ENCODE assay signal across 1 cellular context in the genomic region with DNA sequence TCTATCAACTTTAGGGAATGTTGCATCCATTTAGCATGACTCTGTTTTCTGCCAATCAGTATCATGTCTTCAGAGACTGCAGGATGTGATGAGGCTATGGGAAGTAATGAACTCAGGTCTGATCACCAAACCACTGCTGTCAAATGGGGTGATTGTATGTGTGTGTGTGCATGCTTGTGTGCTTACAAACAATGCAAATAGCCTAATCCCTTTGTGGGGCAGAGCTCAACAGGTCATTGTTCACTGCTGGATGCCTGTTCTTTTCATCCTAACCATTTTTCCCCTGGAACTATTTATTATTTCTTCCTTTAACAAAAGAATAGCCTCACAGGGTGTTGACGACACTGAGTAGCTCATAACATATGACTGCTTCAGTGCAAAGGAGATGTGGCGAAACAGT.
TF ChIP-seq lines count a peak whose summit lies in the region.

No MANE protein-coding gene starts in this region.

TF ChIP-seq in HepG2, 621 proteins besides CTCF, POLR2A, EP300 and RAD21 (continued from another document):
- TF ChIP-seq, protein P1, sequence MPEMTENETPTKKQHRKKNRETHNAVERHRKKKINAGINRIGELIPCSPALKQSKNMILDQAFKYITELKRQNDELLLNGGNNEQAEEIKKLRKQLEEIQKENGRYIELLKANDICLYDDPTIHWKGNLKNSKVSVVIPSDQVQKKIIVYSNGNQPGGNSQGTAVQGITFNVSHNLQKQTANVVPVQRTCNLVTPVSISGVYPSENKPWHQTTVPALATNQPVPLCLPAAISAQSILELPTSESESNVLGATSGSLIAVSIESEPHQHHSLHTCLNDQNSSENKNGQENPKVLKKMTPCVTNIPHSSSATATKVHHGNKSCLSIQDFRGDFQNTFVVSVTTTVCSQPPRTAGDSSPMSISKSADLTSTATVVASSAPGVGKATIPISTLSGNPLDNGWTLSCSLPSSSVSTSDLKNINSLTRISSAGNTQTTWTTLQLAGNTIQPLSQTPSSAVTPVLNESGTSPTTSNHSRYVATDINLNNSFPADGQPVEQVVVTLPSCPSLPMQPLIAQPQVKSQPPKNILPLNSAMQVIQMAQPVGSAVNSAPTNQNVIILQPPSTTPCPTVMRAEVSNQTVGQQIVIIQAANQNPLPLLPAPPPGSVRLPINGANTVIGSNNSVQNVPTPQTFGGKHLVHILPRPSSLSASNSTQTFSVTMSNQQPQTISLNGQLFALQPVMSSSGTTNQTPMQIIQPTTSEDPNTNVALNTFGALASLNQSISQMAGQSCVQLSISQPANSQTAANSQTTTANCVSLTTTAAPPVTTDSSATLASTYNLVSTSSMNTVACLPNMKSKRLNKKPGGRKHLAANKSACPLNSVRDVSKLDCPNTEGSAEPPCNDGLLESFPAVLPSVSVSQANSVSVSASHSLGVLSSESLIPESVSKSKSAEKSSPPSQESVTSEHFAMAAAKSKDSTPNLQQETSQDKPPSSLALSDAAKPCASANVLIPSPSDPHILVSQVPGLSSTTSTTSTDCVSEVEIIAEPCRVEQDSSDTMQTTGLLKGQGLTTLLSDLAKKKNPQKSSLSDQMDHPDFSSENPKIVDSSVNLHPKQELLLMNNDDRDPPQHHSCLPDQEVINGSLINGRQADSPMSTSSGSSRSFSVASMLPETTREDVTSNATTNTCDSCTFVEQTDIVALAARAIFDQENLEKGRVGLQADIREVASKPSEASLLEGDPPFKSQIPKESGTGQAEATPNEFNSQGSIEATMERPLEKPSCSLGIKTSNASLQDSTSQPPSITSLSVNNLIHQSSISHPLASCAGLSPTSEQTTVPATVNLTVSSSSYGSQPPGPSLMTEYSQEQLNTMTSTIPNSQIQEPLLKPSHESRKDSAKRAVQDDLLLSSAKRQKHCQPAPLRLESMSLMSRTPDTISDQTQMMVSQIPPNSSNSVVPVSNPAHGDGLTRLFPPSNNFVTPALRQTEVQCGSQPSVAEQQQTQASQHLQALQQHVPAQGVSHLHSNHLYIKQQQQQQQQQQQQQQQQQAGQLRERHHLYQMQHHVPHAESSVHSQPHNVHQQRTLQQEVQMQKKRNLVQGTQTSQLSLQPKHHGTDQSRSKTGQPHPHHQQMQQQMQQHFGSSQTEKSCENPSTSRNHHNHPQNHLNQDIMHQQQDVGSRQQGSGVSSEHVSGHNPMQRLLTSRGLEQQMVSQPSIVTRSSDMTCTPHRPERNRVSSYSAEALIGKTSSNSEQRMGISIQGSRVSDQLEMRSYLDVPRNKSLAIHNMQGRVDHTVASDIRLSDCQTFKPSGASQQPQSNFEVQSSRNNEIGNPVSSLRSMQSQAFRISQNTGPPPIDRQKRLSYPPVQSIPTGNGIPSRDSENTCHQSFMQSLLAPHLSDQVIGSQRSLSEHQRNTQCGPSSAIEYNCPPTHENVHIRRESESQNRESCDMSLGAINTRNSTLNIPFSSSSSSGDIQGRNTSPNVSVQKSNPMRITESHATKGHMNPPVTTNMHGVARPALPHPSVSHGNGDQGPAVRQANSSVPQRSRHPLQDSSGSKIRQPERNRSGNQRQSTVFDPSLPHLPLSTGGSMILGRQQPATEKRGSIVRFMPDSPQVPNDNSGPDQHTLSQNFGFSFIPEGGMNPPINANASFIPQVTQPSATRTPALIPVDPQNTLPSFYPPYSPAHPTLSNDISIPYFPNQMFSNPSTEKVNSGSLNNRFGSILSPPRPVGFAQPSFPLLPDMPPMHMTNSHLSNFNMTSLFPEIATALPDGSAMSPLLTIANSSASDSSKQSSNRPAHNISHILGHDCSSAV (CRISPR knock-in tag; IDR thresholded peaks at IDR 0.05; ENCODE audit: borderline replicate concordance), result no peak
- TF ChIP-seq, protein P2, sequence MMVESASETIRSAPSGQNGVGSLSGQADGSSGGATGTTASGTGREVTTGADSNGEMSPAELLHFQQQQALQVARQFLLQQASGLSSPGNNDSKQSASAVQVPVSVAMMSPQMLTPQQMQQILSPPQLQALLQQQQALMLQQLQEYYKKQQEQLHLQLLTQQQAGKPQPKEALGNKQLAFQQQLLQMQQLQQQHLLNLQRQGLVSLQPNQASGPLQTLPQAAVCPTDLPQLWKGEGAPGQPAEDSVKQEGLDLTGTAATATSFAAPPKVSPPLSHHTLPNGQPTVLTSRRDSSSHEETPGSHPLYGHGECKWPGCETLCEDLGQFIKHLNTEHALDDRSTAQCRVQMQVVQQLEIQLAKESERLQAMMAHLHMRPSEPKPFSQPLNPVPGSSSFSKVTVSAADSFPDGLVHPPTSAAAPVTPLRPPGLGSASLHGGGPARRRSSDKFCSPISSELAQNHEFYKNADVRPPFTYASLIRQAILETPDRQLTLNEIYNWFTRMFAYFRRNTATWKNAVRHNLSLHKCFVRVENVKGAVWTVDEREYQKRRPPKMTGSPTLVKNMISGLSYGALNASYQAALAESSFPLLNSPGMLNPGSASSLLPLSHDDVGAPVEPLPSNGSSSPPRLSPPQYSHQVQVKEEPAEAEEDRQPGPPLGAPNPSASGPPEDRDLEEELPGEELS (CRISPR knock-in tag; IDR thresholded peaks at IDR 0.05), result peak; percentile 57
- TF ChIP-seq ATF1 (CRISPR knock-in tag; IDR thresholded peaks at IDR 0.05) (no peak), XRCC5 (optimal IDR thresholded peaks at IDR 0.05; ENCODE audit: low read length) (peak; percentile 42), ZFY (CRISPR knock-in tag; IDR thresholded peaks at IDR 0.05) (no peak), PITX1 (CRISPR knock-in tag; IDR thresholded peaks at IDR 0.05) (peak; percentile 63; the same call in 1 of the 2 replicates), ZNF672 (CRISPR knock-in tag; IDR thresholded peaks at IDR 0.05) (no peak), GLI4 (CRISPR knock-in tag; IDR thresholded peaks at IDR 0.05; ENCODE audit: borderline replicate concordance) (no peak), ZNF331 (CRISPR knock-in tag; IDR thresholded peaks at IDR 0.05) (no peak), NCOA1 (CRISPR knock-in tag; IDR thresholded peaks at IDR 0.05) (no peak), KDM4B (CRISPR knock-in tag; IDR thresholded peaks at IDR 0.05) (no peak), AHR (CRISPR knock-in tag; IDR thresholded peaks at IDR 0.05) (no peak), SALL1 (CRISPR knock-in tag; IDR thresholded peaks at IDR 0.05) (peak; percentile 39; the same call in 1 of the 2 replicates), FOXA3 (CRISPR knock-in tag; IDR thresholded peaks at IDR 0.05) (0 out of 2 replicates have a peak, but pooled peaks have one; percentile 16), HDAC1 (CRISPR knock-in tag; IDR thresholded peaks at IDR 0.05) (no peak), KAT2B (IDR thresholded peaks at IDR 0.05; ENCODE audit: borderline replicate concordance, low read depth, low read length) (no peak), KLF6 (CRISPR knock-in tag; IDR thresholded peaks at IDR 0.05) (no peak), ZNF572 (CRISPR knock-in tag; IDR thresholded peaks at IDR 0.05) (no peak), FOXA1 (IDR thresholded peaks at IDR 0.05) (no peak), FOXA1 (CRISPR knock-in tag; IDR thresholded peaks at IDR 0.05) (peak; percentile 59; the same call in 1 of the 2 replicates), NFKB2 (CRISPR knock-in tag; IDR thresholded peaks at IDR 0.05; ENCODE audit: borderline replicate concordance) (no peak), HNF1B (CRISPR knock-in tag; IDR thresholded peaks at IDR 0.05) (no peak), FOXP1 (IDR thresholded peaks at IDR 0.05) (no peak), FOXP1 (CRISPR knock-in tag; IDR thresholded peaks at IDR 0.05) (peak; percentile 79), THAP11 (CRISPR knock-in tag; IDR thresholded peaks at IDR 0.05) (no peak), ZNF773 (CRISPR knock-in tag; IDR thresholded peaks at IDR 0.05; ENCODE audit: borderline replicate concordance) (no peak), SOX5 (CRISPR knock-in tag; IDR thresholded peaks at IDR 0.05; ENCODE audit: borderline replicate concordance) (peak; percentile 89), NCOA2 (CRISPR knock-in tag; IDR thresholded peaks at IDR 0.05) (no peak), HNRNPH1 (optimal IDR thresholded peaks at IDR 0.05; ENCODE audit: low read depth, low read length) (no peak), JUND (CRISPR knock-in tag; IDR thresholded peaks at IDR 0.05) (no peak)
- TF ChIP-seq, protein P3, sequence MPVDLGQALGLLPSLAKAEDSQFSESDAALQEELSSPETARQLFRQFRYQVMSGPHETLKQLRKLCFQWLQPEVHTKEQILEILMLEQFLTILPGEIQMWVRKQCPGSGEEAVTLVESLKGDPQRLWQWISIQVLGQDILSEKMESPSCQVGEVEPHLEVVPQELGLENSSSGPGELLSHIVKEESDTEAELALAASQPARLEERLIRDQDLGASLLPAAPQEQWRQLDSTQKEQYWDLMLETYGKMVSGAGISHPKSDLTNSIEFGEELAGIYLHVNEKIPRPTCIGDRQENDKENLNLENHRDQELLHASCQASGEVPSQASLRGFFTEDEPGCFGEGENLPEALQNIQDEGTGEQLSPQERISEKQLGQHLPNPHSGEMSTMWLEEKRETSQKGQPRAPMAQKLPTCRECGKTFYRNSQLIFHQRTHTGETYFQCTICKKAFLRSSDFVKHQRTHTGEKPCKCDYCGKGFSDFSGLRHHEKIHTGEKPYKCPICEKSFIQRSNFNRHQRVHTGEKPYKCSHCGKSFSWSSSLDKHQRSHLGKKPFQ (CRISPR knock-in tag; IDR thresholded peaks at IDR 0.05; ENCODE audit: insufficient replicate concordance), result no peak
- TF ChIP-seq, protein P4, sequence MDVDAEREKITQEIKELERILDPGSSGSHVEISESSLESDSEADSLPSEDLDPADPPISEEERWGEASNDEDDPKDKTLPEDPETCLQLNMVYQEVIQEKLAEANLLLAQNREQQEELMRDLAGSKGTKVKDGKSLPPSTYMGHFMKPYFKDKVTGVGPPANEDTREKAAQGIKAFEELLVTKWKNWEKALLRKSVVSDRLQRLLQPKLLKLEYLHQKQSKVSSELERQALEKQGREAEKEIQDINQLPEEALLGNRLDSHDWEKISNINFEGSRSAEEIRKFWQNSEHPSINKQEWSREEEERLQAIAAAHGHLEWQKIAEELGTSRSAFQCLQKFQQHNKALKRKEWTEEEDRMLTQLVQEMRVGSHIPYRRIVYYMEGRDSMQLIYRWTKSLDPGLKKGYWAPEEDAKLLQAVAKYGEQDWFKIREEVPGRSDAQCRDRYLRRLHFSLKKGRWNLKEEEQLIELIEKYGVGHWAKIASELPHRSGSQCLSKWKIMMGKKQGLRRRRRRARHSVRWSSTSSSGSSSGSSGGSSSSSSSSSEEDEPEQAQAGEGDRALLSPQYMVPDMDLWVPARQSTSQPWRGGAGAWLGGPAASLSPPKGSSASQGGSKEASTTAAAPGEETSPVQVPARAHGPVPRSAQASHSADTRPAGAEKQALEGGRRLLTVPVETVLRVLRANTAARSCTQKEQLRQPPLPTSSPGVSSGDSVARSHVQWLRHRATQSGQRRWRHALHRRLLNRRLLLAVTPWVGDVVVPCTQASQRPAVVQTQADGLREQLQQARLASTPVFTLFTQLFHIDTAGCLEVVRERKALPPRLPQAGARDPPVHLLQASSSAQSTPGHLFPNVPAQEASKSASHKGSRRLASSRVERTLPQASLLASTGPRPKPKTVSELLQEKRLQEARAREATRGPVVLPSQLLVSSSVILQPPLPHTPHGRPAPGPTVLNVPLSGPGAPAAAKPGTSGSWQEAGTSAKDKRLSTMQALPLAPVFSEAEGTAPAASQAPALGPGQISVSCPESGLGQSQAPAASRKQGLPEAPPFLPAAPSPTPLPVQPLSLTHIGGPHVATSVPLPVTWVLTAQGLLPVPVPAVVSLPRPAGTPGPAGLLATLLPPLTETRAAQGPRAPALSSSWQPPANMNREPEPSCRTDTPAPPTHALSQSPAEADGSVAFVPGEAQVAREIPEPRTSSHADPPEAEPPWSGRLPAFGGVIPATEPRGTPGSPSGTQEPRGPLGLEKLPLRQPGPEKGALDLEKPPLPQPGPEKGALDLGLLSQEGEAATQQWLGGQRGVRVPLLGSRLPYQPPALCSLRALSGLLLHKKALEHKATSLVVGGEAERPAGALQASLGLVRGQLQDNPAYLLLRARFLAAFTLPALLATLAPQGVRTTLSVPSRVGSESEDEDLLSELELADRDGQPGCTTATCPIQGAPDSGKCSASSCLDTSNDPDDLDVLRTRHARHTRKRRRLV (CRISPR knock-in tag; IDR thresholded peaks at IDR 0.05), result no peak
